Comparison of ENCODE assay signal across 14 cellular contexts in genomic region chr5:139092741-139093140, GRCh38.
"Had no signal": no experiment of that assay in that cellular context is flagged by ENCODE, and none has a peak within 500 bp of the region (broad histone marks: within the 10 kb centered on the region; RNA-seq: fewer than 3 reads in every experiment).

No MANE protein-coding gene starts in this region.

- H3K36me3 ChIP-seq: breast epithelium, heart left ventricle had no signal

- H3K27me3 ChIP-seq: breast epithelium, heart left ventricle had no signal

- H3K4me1 ChIP-seq: breast epithelium had no signal

- H3K4me3 ChIP-seq: breast epithelium, heart left ventricle had no signal

- H3K27ac ChIP-seq: epithelial cell of prostate had no signal

- FAIRE-seq: urothelium cell line had no signal

- H3K9me3 ChIP-seq: breast epithelium, heart left ventricle had no signal

- DNase-seq: activated CD4-positive, alpha-beta T cell treated with anti-CD3 and anti-CD28 coated beads for 1 hour; activated CD4-positive, alpha-beta T cell treated with anti-CD3 and anti-CD28 coated beads, Interleukin-2, amount 50 U/mL, for 4 hours; activated naive CD4-positive, alpha-beta T cell; activated T-cell treated with anti-CD3 and anti-CD28 coated beads for 4 hours; aorta; cerebellar nuclear complex; effector memory CD8-positive, alpha-beta T cell; foreskin melanocyte; heart left ventricle; midbrain had no signal

- ATAC-seq: effector memory CD8-positive, alpha-beta T cell; sciatic nerve had no signal
